2 cellular contexts compared by ENCODE assay signal in the genomic region with DNA sequence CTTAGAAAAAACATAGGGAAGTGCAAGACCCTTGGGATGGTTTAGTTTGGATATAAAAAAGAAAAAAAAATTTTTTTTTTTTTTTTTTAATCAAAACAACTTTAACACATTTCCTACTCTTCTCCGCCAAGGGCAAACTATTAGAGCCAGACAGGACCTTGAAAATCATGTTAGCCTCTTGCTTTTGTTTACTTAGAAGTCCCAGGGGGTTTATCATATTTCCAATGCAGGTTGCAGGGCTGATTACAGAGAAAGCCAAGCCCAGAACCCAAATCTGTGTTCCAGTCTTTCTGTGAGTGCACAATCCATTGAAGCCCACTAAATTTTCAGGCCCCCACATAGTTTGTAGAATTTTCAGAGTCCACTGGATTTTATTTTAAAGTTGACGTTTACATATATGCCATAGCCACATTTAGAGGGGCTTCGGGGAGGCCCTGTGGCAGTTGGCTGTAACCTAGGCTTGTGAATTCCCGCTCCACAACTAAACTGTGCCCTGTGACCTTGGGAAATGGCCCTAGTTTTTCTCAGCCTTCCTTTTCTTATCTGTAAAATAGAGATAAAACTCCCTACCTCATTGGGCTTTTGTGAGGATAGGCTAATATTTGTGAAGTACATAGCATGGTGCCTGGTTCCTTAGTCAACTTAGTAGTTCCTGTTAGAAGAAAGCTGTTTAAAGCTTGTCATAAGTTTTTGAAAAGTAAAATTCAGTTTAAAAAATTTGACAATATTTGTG.
TF ChIP-seq lines count a peak whose summit lies in the region.

No MANE protein-coding gene starts in this region.

TF ChIP-seq in A549, 52 proteins besides CTCF, POLR2A, EP300 and RAD21 (continued from another document):
- TF ChIP-seq, protein P1, sequence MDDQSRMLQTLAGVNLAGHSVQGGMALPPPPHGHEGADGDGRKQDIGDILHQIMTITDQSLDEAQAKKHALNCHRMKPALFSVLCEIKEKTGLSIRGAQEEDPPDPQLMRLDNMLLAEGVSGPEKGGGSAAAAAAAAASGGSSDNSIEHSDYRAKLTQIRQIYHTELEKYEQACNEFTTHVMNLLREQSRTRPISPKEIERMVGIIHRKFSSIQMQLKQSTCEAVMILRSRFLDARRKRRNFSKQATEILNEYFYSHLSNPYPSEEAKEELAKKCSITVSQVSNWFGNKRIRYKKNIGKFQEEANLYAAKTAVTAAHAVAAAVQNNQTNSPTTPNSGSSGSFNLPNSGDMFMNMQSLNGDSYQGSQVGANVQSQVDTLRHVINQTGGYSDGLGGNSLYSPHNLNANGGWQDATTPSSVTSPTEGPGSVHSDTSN (IDR thresholded peaks at IDR 0.05) = no peak
- no peak for TF ChIP-seq HMGXB4 (CRISPR knock-in tag; IDR thresholded peaks at IDR 0.05; ENCODE audit: borderline replicate concordance)

TF ChIP-seq in K562, 482 proteins besides CTCF, POLR2A, EP300 and RAD21 (continued from another document):
- TF ChIP-seq ZNF318 (IDR thresholded peaks at IDR 0.05; ENCODE audit: borderline replicate concordance in 1 of 2, low read depth in 1 of 2) = no peak
- TF ChIP-seq TCF3 (CRISPR knock-in tag; IDR thresholded peaks at IDR 0.05) = no peak
- TF ChIP-seq ZFP1 (CRISPR knock-in tag; IDR thresholded peaks at IDR 0.05) = no peak
- TF ChIP-seq YBX1 (IDR thresholded peaks at IDR 0.05) = no peak
